Comparison of ENCODE assay signal across 13 cellular contexts in genomic region chr2:27955762-27956161, GRCh38.
DNase-seq lines count a peak whose midpoint lies in the region; ATAC-seq and TF ChIP-seq lines count a peak whose summit lies in the region.
"Had no signal": no experiment of that assay in that cellular context is flagged by ENCODE, and none has a peak within 500 bp of the region (broad histone marks: within the 10 kb centered on the region; RNA-seq: fewer than 3 reads in every experiment).

No MANE protein-coding gene starts in this region.

- H3K27me3 ChIP-seq in BE2C = no peaks in the 10 kb centered on the region
- H3K27me3 ChIP-seq: MG63 had no signal

- H3K4me3 ChIP-seq in fibroblast of mammary gland (ENCODE audit: control insufficient read depth, low read depth, low read length) (no peak overlapping the region), BE2C (ENCODE audit: low read depth, low read length) (no peak overlapping the region)
- H3K4me3 ChIP-seq: MG63 had no signal

- DNase-seq in activated CD4-positive, alpha-beta T cell treated with anti-CD3 and anti-CD28 coated beads for 36 hours = no peak
- no peak for DNase-seq in activated CD4-positive, alpha-beta T cell treated with anti-CD3 and anti-CD28 coated beads, Interleukin-2, amount 50 U/mL, for 4 hours
- no peak for DNase-seq in activated CD4-positive, alpha-beta memory T cell treated with anti-CD3 and anti-CD28 coated beads for 36 hours
- DNase-seq in fibroblast of mammary gland (ENCODE audit: low read depth) (peak; percentile 53), DMS79 treated with DMSO at 0.1 percent for 48 hours (lab: John Stamatoyannopoulos, UW) (no peak), BE2C (no peak)
- no peak for DNase-seq in stimulated activated naive CD8-positive, alpha-beta T cell treated with anti-CD3 and anti-CD28 coated beads, Interleukin-15, amount 100 ng/mL, for 72 hours
- DNase-seq: ACHN, occipital lobe, WERI-Rb-1 had no signal

- H3K4me1 ChIP-seq in BE2C = peaks cover 20% of the 10 kb centered on the region

- no peaks in the 10 kb centered on the region for H3K9me3 ChIP-seq in BE2C

- peak overlapping the region; percentile 91 for H3K27ac Mint-ChIP-seq in activated CD4-positive, alpha-beta T cell treated with anti-CD3 and anti-CD28 coated beads for 36 hours
- peak overlapping the region; percentile 86 for H3K27ac Mint-ChIP-seq in activated CD4-positive, alpha-beta memory T cell treated with anti-CD3 and anti-CD28 coated beads for 36 hours
- peak overlapping the region; percentile 55 to 91 for H3K27ac Mint-ChIP-seq in stimulated activated naive CD8-positive, alpha-beta T cell treated with anti-CD3 and anti-CD28 coated beads, Interleukin-15, amount 100 ng/mL, for 72 hours

- intact Hi-C loops in activated CD4-positive, alpha-beta T cell treated with anti-CD3 and anti-CD28 coated beads for 36 hours (cut with DNase I, micrococcal nuclease) = loop anchor here (1.0 to 5.0 kb wide), 7 partner anchors 53 to 493 kb away; partner anchors contain the start of gene FOSL2 (in 2 of the 2)
- intact Hi-C loops in activated CD4-positive, alpha-beta memory T cell treated with anti-CD3 and anti-CD28 coated beads for 36 hours (cut with micrococcal nuclease) = loop anchor here (1.0 to 2.0 kb wide), 7 partner anchors 23 to 493 kb away; partner anchors contain the start of genes BABAM2 and RBKS

- POLR2A ChIA-PET in activated CD4-positive, alpha-beta T cell treated with anti-CD3 and anti-CD28 coated beads for 36 hours (lab: Charles Lee) = no interaction called here
- POLR2A ChIA-PET in activated CD4-positive, alpha-beta memory T cell treated with anti-CD3 and anti-CD28 coated beads for 36 hours (lab: Charles Lee) = interaction anchor here (0.9 to 1.1 kb wide), 2 partner anchors 48 to 52 kb away, joined by 4 to 6 read pairs; no protein-coding TSS in a partner anchor

- H3K27me3 Mint-ChIP-seq in activated CD4-positive, alpha-beta T cell treated with anti-CD3 and anti-CD28 coated beads for 36 hours = no peaks in the 10 kb centered on the region
- H3K27me3 Mint-ChIP-seq in activated CD4-positive, alpha-beta memory T cell treated with anti-CD3 and anti-CD28 coated beads for 36 hours = no peaks in the 10 kb centered on the region
- no peaks in the 10 kb centered on the region for H3K27me3 Mint-ChIP-seq in stimulated activated naive CD8-positive, alpha-beta T cell treated with anti-CD3 and anti-CD28 coated beads, Interleukin-15, amount 100 ng/mL, for 72 hours
- H3K27me3 Mint-ChIP-seq: brain had no signal

- peaks cover 7% of the 10 kb centered on the region for H3K9me3 Mint-ChIP-seq in activated CD4-positive, alpha-beta T cell treated with anti-CD3 and anti-CD28 coated beads for 36 hours (ENCODE audit: low read depth)
- H3K9me3 Mint-ChIP-seq in activated CD4-positive, alpha-beta memory T cell treated with anti-CD3 and anti-CD28 coated beads for 36 hours = peaks cover 10% of the 10 kb centered on the region
- peaks cover 0 to 7% of the 10 kb centered on the region in 2 donors for H3K9me3 Mint-ChIP-seq in stimulated activated naive CD8-positive, alpha-beta T cell treated with anti-CD3 and anti-CD28 coated beads, Interleukin-15, amount 100 ng/mL, for 72 hours

- H3K4me1 Mint-ChIP-seq in activated CD4-positive, alpha-beta T cell treated with anti-CD3 and anti-CD28 coated beads for 36 hours = peaks cover 77% of the 10 kb centered on the region
- H3K4me1 Mint-ChIP-seq in activated CD4-positive, alpha-beta memory T cell treated with anti-CD3 and anti-CD28 coated beads for 36 hours (ENCODE audit: low read depth) = peaks cover 88% of the 10 kb centered on the region
- H3K4me1 Mint-ChIP-seq in stimulated activated naive CD8-positive, alpha-beta T cell treated with anti-CD3 and anti-CD28 coated beads, Interleukin-15, amount 100 ng/mL, for 72 hours = peaks cover 85% of the 10 kb centered on the region

- CTCF ChIA-PET in activated CD4-positive, alpha-beta T cell treated with anti-CD3 and anti-CD28 coated beads for 36 hours (lab: Charles Lee) = no interaction called here
- CTCF ChIA-PET in activated CD4-positive, alpha-beta memory T cell treated with anti-CD3 and anti-CD28 coated beads for 36 hours (lab: Charles Lee) = no interaction called here

- no peaks in the 10 kb centered on the region for H3K36me3 ChIP-seq in BE2C
- H3K36me3 ChIP-seq: WERI-Rb-1 had no signal

- H3K4me3 Mint-ChIP-seq in activated CD4-positive, alpha-beta T cell treated with anti-CD3 and anti-CD28 coated beads for 36 hours = peak overlapping the region; percentile 55
- H3K4me3 Mint-ChIP-seq in activated CD4-positive, alpha-beta memory T cell treated with anti-CD3 and anti-CD28 coated beads for 36 hours = peak overlapping the region; percentile 42
- H3K4me3 Mint-ChIP-seq in stimulated activated naive CD8-positive, alpha-beta T cell treated with anti-CD3 and anti-CD28 coated beads, Interleukin-15, amount 100 ng/mL, for 72 hours = peak overlapping the region; percentile 48 to 68

- TF ChIP-seq CTCF in fibroblast of mammary gland (conservative IDR thresholded peaks at IDR 0.05; ENCODE audit: control insufficient read depth, insufficient read depth, low read depth, low read length) (no peak), BE2C (IDR thresholded peaks at IDR 0.05; ENCODE audit: low read depth, low read length) (no peak)

- H3K36me3 Mint-ChIP-seq in activated CD4-positive, alpha-beta T cell treated with anti-CD3 and anti-CD28 coated beads for 36 hours (ENCODE audit: low read depth) = peaks cover 20% of the 10 kb centered on the region
- peaks cover 12% of the 10 kb centered on the region for H3K36me3 Mint-ChIP-seq in activated CD4-positive, alpha-beta memory T cell treated with anti-CD3 and anti-CD28 coated beads for 36 hours

- peak; percentile 33 for ATAC-seq in activated CD4-positive, alpha-beta T cell treated with anti-CD3 and anti-CD28 coated beads for 36 hours
- ATAC-seq in stimulated activated naive CD8-positive, alpha-beta T cell treated with anti-CD3 and anti-CD28 coated beads, Interleukin-15, amount 100 ng/mL, for 72 hours = no peak
- no peak for ATAC-seq in HG03439 (IDR thresholded peaks at IDR 0.05; ENCODE audit: unreplicated experiment)
